In genomic region chr7:132739271-132739955, GRCh38 we compare ENCODE assay signal across 11 cellular contexts.
DNase-seq lines count a peak whose midpoint lies in the region; ATAC-seq and TF ChIP-seq lines count a peak whose summit lies in the region.
"Had no signal": no experiment of that assay in that cellular context is flagged by ENCODE, and none has a peak within 500 bp of the region (broad histone marks: within the 10 kb centered on the region; RNA-seq: fewer than 3 reads in every experiment).

No MANE protein-coding gene starts in this region.

- peaks cover 19 to 27% of the 10 kb centered on the region in 2 donors for H3K9me3 Mint-ChIP-seq in stimulated activated naive CD8-positive, alpha-beta T cell treated with anti-CD3 and anti-CD28 coated beads, Interleukin-15, amount 100 ng/mL, for 72 hours
- H3K9me3 Mint-ChIP-seq in Caco-2 (ENCODE audit: unreplicated experiment), result peaks cover 19% of the 10 kb centered on the region
- H3K9me3 Mint-ChIP-seq in naive thymus-derived CD8-positive, alpha-beta T cell, result peaks cover 0 to 32% (median 12%) of the 10 kb centered on the region in 9 donors

- H3K36me3 ChIP-seq in Caco-2 (ENCODE audit: control insufficient read depth, insufficient read depth, low read length), result no peaks in the 10 kb centered on the region
- H3K36me3 ChIP-seq: esophagus muscularis mucosa had no signal

- TF ChIP-seq CTCF in Caco-2 (IDR thresholded peaks at IDR 0.05; ENCODE audit: insufficient read depth in 1 of 2, low read depth in 1 of 2, low read length in 1 of 2, severe bottlenecking in 1 of 2, unreplicated experiment in 1 of 2), result no peak

- peaks cover 13% of the 10 kb centered on the region for H3K9me3 ChIP-seq in Caco-2

- no peak overlapping the region for H3K4me3 ChIP-seq in Caco-2 (ENCODE audit: low read depth, low read length)
- H3K4me3 ChIP-seq: esophagus muscularis mucosa had no signal

- DNase-seq in Right ventricle myocardium superior (no peak), cardiac septum (ENCODE audit: low spot score) (no peak), amniotic epithelial cell (ENCODE audit: low read depth) (peak; percentile 81), left cardiac atrium (peak; percentile 54), Caco-2 (no peak)
- DNase-seq in stimulated activated naive CD8-positive, alpha-beta T cell treated with anti-CD3 and anti-CD28 coated beads, Interleukin-15, amount 100 ng/mL, for 72 hours, result no peak
- DNase-seq in naive thymus-derived CD8-positive, alpha-beta T cell, result no peak
- DNase-seq: activated naive CD4-positive, alpha-beta T cell treated with anti-CD3 and anti-CD28 coated beads, Interleukin-2, amount 10 ng/mL, durations not matched to agents 7 days and 5 days; NCI-H526 had no signal

- no peak overlapping the region for H3K4me3 Mint-ChIP-seq in stimulated activated naive CD8-positive, alpha-beta T cell treated with anti-CD3 and anti-CD28 coated beads, Interleukin-15, amount 100 ng/mL, for 72 hours
- no peak overlapping the region for H3K4me3 Mint-ChIP-seq in Caco-2 (ENCODE audit: unreplicated experiment)
- no peak overlapping the region for H3K4me3 Mint-ChIP-seq in naive thymus-derived CD8-positive, alpha-beta T cell
- H3K4me3 Mint-ChIP-seq: activated naive CD4-positive, alpha-beta T cell treated with anti-CD3 and anti-CD28 coated beads, Interleukin-2, amount 10 ng/mL, durations not matched to agents 7 days and 5 days had no signal

- H3K4me1 ChIP-seq in Caco-2, result no peaks in the 10 kb centered on the region

- intact Hi-C loops in Right ventricle myocardium superior (cut with DNase I), result no loop called here
- intact Hi-C loops in cardiac septum (cut with DNase I), result no loop called here
- intact Hi-C loops in left cardiac atrium (cut with DNase I), result no loop called here
- intact Hi-C loops in Caco-2 (cut with micrococcal nuclease; ENCODE audit: unreplicated experiment), result no loop called here

- no peak overlapping the region for H3K27ac Mint-ChIP-seq in stimulated activated naive CD8-positive, alpha-beta T cell treated with anti-CD3 and anti-CD28 coated beads, Interleukin-15, amount 100 ng/mL, for 72 hours
- H3K27ac Mint-ChIP-seq in Caco-2 (ENCODE audit: unreplicated experiment), result no peak overlapping the region
- peak overlapping the region in 2 of 10 donors; percentile 2 to 40 for H3K27ac Mint-ChIP-seq in naive thymus-derived CD8-positive, alpha-beta T cell
- H3K27ac Mint-ChIP-seq: activated naive CD4-positive, alpha-beta T cell treated with anti-CD3 and anti-CD28 coated beads, Interleukin-2, amount 10 ng/mL, durations not matched to agents 7 days and 5 days had no signal

- ATAC-seq in Right ventricle myocardium superior (ENCODE audit: poor library complexity), result peak; percentile 77
- ATAC-seq in left cardiac atrium, result peak; percentile 92 to 94
- ATAC-seq in stimulated activated naive CD8-positive, alpha-beta T cell treated with anti-CD3 and anti-CD28 coated beads, Interleukin-15, amount 100 ng/mL, for 72 hours, result no peak
- ATAC-seq in GM21576 (IDR thresholded peaks at IDR 0.05; ENCODE audit: unreplicated experiment), result no peak
- ATAC-seq in naive thymus-derived CD8-positive, alpha-beta T cell, result no peak

- BruUV-seq in Caco-2 (replicated peaks; lab: Mats Ljungman, UMichigan), result no TSS peak

- no peaks in the 10 kb centered on the region for H3K27me3 ChIP-seq in Caco-2 (replicated peaks; ENCODE audit: control insufficient read depth, insufficient read depth, low read length)
- H3K27me3 ChIP-seq: esophagus muscularis mucosa had no signal

- H3K4me1 Mint-ChIP-seq in stimulated activated naive CD8-positive, alpha-beta T cell treated with anti-CD3 and anti-CD28 coated beads, Interleukin-15, amount 100 ng/mL, for 72 hours, result no peaks in the 10 kb centered on the region
- no peaks in the 10 kb centered on the region for H3K4me1 Mint-ChIP-seq in Caco-2 (ENCODE audit: low read depth, unreplicated experiment)
- H3K4me1 Mint-ChIP-seq in naive thymus-derived CD8-positive, alpha-beta T cell, result peaks cover 0 to 2% (median 0%) of the 10 kb centered on the region in 4 donors
- H3K4me1 Mint-ChIP-seq: activated naive CD4-positive, alpha-beta T cell treated with anti-CD3 and anti-CD28 coated beads, Interleukin-2, amount 10 ng/mL, durations not matched to agents 7 days and 5 days had no signal

- H3K36me3 Mint-ChIP-seq in Caco-2 (ENCODE audit: insufficient read depth, unreplicated experiment), result no peaks in the 10 kb centered on the region
- H3K36me3 Mint-ChIP-seq in naive thymus-derived CD8-positive, alpha-beta T cell, result peaks cover 0 to 20% (median 12%) of the 10 kb centered on the region in 3 donors
- H3K36me3 Mint-ChIP-seq: activated naive CD4-positive, alpha-beta T cell treated with anti-CD3 and anti-CD28 coated beads, Interleukin-2, amount 10 ng/mL, durations not matched to agents 7 days and 5 days had no signal

- CTCF ChIA-PET in Caco-2 (lab: Charles Lee), result no interaction called here

- POLR2A ChIA-PET in Caco-2 (lab: Charles Lee), result no interaction called here
- POLR2A ChIA-PET in naive thymus-derived CD8-positive, alpha-beta T cell (lab: Charles Lee), result no interaction called here

- H3K27me3 Mint-ChIP-seq in stimulated activated naive CD8-positive, alpha-beta T cell treated with anti-CD3 and anti-CD28 coated beads, Interleukin-15, amount 100 ng/mL, for 72 hours, result peaks cover 8% of the 10 kb centered on the region
- peaks cover 42% of the 10 kb centered on the region for H3K27me3 Mint-ChIP-seq in Caco-2 (ENCODE audit: insufficient read depth, unreplicated experiment)
- H3K27me3 Mint-ChIP-seq in naive thymus-derived CD8-positive, alpha-beta T cell, result peaks cover 0 to 6% (median 0%) of the 10 kb centered on the region in 5 donors

Comparison
In these comparisons a context has a peak if more than half of its experiments do, and no peak if none do; other contexts are left out.
1. DNase-seq: peak in amniotic epithelial cell (single experiment) and left cardiac atrium (single experiment); none in Right ventricle myocardium superior (single experiment), cardiac septum (single experiment), stimulated activated naive CD8-positive, alpha-beta T cell treated with anti-CD3 and anti-CD28 coated beads, Interleukin-15, amount 100 ng/mL, for 72 hours (0 of 2), Caco-2 (0 of 2) and naive thymus-derived CD8-positive, alpha-beta T cell (0 of 10).
2. ATAC-seq: peak in Right ventricle myocardium superior (single experiment) and left cardiac atrium (2 of 2); none in stimulated activated naive CD8-positive, alpha-beta T cell treated with anti-CD3 and anti-CD28 coated beads, Interleukin-15, amount 100 ng/mL, for 72 hours (single experiment), GM21576 (single experiment) and naive thymus-derived CD8-positive, alpha-beta T cell (0 of 2).